1 cellular context compared by ENCODE assay signal in genomic region chr7:1473864-1474512, GRCh38.
A peak's percentile ranks its signal among the peaks of the same experiment; 100 is the strongest.
TF ChIP-seq lines count a peak whose summit lies in the region.

No MANE protein-coding gene starts in this region.

TF ChIP-seq in HepG2, 621 proteins besides CTCF, POLR2A, EP300 and RAD21 (continued from another document and continues in another):
- TF ChIP-seq, protein P1, sequence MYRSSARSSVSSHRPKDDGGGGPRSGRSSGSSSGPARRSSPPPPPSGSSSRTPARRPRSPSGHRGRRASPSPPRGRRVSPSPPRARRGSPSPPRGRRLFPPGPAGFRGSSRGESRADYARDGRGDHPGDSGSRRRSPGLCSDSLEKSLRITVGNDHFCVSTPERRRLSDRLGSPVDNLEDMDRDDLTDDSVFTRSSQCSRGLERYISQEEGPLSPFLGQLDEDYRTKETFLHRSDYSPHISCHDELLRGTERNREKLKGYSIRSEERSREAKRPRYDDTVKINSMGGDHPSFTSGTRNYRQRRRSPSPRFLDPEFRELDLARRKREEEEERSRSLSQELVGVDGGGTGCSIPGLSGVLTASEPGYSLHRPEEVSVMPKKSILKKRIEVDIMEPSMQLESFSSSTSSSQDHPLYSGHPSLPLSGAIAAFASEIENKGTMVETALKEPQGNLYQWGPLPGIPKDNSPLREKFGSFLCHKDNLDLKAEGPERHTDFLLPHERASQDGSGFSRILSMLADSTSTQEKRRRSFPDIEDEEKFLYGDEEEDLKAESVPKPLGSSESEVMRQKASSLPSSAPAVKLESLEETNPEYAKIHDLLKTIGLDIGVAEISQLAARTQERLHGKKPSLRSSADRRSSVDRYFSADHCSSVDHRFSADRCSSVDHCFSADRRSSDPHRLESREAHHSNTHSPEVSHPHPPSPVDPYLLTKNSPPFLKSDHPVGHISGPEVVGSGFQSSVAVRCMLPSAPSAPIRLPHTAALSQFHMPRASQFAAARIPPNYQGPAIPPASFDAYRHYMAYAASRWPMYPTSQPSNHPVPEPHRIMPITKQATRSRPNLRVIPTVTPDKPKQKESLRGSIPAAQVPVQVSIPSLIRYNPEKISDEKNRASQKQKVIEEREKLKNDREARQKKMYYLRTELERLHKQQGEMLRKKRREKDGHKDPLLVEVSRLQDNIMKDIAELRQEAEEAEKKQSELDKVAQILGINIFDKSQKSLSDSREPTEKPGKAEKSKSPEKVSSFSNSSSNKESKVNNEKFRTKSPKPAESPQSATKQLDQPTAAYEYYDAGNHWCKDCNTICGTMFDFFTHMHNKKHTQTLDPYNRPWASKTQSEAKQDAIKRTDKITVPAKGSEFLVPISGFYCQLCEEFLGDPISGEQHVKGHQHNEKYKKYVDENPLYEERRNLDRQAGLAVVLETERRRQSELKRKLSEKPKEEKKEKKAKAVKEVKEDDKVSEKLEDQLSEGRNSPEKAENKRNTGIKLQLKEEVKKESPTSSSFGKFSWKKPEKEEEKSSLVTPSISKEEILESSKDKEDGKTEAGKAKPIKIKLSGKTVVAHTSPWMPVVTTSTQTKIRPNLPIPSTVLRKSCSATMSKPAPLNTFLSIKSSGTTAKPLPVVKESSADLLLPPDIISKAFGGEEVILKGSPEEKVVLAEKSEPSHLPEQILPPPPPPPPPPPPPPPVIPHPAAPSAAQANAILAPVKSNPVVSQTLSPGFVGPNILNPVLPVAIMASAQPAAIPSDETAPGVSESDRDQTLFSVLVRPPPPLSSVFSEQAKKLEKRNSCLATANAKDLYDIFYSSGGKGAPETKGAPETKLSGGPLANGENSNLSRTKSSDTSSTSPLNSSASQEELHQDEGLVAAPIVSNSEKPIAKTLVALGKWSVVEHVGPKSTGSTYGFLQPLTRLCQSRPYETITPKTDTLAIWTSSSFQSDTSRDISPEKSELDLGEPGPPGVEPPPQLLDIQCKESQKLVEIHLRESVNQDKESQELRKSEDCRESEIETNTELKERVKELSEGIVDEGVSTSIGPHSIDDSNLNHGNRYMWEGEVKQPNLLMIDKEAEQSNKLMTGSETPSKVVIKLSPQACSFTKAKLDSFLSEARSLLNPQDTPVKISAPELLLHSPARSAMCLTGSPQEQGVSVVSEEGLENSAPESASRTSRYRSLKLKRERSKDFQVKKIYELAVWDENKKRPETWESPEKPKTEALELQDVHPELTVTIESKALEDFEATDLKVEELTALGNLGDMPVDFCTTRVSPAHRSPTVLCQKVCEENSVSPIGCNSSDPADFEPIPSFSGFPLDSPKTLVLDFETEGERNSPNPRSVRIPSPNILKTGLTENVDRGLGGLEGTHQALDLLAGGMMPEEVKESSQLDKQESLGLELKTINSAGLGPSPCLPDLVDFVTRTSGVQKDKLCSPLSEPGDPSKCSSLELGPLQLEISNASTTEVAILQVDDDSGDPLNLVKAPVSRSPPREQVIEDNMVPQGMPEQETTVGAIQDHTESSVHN (CRISPR knock-in tag; IDR thresholded peaks at IDR 0.05) = no peak
- TF ChIP-seq, protein P2, sequence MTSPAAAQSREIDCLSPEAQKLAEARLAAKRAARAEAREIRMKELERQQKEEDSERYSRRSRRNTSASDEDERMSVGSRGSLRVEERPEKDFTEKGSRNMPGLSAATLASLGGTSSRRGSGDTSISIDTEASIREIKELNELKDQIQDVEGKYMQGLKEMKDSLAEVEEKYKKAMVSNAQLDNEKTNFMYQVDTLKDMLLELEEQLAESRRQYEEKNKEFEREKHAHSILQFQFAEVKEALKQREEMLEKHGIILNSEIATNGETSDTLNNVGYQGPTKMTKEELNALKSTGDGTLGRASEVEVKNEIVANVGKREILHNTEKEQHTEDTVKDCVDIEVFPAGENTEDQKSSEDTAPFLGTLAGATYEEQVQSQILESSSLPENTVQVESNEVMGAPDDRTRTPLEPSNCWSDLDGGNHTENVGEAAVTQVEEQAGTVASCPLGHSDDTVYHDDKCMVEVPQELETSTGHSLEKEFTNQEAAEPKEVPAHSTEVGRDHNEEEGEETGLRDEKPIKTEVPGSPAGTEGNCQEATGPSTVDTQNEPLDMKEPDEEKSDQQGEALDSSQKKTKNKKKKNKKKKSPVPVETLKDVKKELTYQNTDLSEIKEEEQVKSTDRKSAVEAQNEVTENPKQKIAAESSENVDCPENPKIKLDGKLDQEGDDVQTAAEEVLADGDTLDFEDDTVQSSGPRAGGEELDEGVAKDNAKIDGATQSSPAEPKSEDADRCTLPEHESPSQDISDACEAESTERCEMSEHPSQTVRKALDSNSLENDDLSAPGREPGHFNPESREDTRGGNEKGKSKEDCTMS (CRISPR knock-in tag; conservative IDR thresholded peaks at IDR 0.05) = no peak
- TF ChIP-seq ZNF33B (CRISPR knock-in tag; IDR thresholded peaks at IDR 0.05) (no peak), ZNF567 (CRISPR knock-in tag; IDR thresholded peaks at IDR 0.05; ENCODE audit: borderline replicate concordance) (peak; percentile 90; the same call in 1 of the 2 replicates), ELF4 (CRISPR knock-in tag; IDR thresholded peaks at IDR 0.05; ENCODE audit: borderline replicate concordance) (no peak), ZSCAN30 (CRISPR knock-in tag; IDR thresholded peaks at IDR 0.05) (no peak), TSC22D2 (CRISPR knock-in tag; IDR thresholded peaks at IDR 0.05; ENCODE audit: borderline replicate concordance) (no peak), ZNF891 (CRISPR knock-in tag; IDR thresholded peaks at IDR 0.05) (peak; percentile 79; the same call in 1 of the 2 replicates), XBP1 (CRISPR knock-in tag; IDR thresholded peaks at IDR 0.05) (no peak), ZNF615 (CRISPR knock-in tag; IDR thresholded peaks at IDR 0.05; ENCODE audit: borderline replicate concordance) (no peak), SOX5 (CRISPR knock-in tag; IDR thresholded peaks at IDR 0.05; ENCODE audit: borderline replicate concordance) (0 out of 2 replicates have a peak, but pooled peaks have one; percentile 15), ZNF367 (CRISPR knock-in tag; IDR thresholded peaks at IDR 0.05; ENCODE audit: borderline replicate concordance) (no peak), SUZ12 (IDR thresholded peaks at IDR 0.05; ENCODE audit: low read depth, low read length) (no peak), ZNF343 (CRISPR knock-in tag; IDR thresholded peaks at IDR 0.05) (no peak), ZNF703 (CRISPR knock-in tag; IDR thresholded peaks at IDR 0.05; ENCODE audit: borderline replicate concordance) (no peak; the same call in 1 of the 2 replicates), PTBP1 (IDR thresholded peaks at IDR 0.05; ENCODE audit: low read depth, low read length, poor library complexity, severe bottlenecking) (no peak), JUND (CRISPR knock-in tag; IDR thresholded peaks at IDR 0.05) (no peak), ATF3 (CRISPR knock-in tag; IDR thresholded peaks at IDR 0.05) (no peak), ZFP82 (CRISPR knock-in tag; IDR thresholded peaks at IDR 0.05; ENCODE audit: borderline replicate concordance) (no peak), DMAP1 (CRISPR knock-in tag; IDR thresholded peaks at IDR 0.05) (peak; percentile 65; the same call in 1 of the 2 replicates), CCAR2 (optimal IDR thresholded peaks at IDR 0.05; ENCODE audit: low read depth, low read length) (no peak), ZBTB40 (IDR thresholded peaks at IDR 0.05) (no peak), ZBTB40 (CRISPR knock-in tag; IDR thresholded peaks at IDR 0.05) (no peak), RXRA (CRISPR knock-in tag; IDR thresholded peaks at IDR 0.05) (peak; percentile 63; the same call in 1 of the 2 replicates), TFAP4 (IDR thresholded peaks at IDR 0.05; ENCODE audit: borderline replicate concordance, low read depth) (peak; percentile 46; the same call in 1 of the 2 replicates), ZNF782 (CRISPR knock-in tag; IDR thresholded peaks at IDR 0.05; ENCODE audit: borderline replicate concordance) (no peak), ZFP36 (IDR thresholded peaks at IDR 0.05; ENCODE audit: borderline replicate concordance, low read depth, low read length, partially characterized antibody) (no peak), THAP9 (CRISPR knock-in tag; IDR thresholded peaks at IDR 0.05; ENCODE audit: borderline replicate concordance) (no peak)
- TF ChIP-seq, protein P3, sequence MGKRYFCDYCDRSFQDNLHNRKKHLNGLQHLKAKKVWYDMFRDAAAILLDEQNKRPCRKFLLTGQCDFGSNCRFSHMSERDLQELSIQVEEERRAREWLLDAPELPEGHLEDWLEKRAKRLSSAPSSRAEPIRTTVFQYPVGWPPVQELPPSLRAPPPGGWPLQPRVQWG (CRISPR knock-in tag; IDR thresholded peaks at IDR 0.05; ENCODE audit: borderline replicate concordance, low read depth) = no peak
